14 cellular contexts compared by ENCODE assay signal in genomic region chr17:1047177-1047885, GRCh38. TPM values are rescaled to one million over a fixed set of nuclear protein-coding genes. Genes with fewer than 3 reads are reported as not detected.
DNase-seq lines count a peak whose midpoint lies in the region; ATAC-seq, FAIRE-seq and TF ChIP-seq lines count a peak whose summit lies in the region.
"Had no signal": no experiment of that assay in that cellular context is flagged by ENCODE, and none has a peak within 500 bp of the region (broad histone marks: within the 10 kb centered on the region; RNA-seq: fewer than 3 reads in every experiment).

No MANE protein-coding gene starts in this region.

- H3K27me3 ChIP-seq in stomach smooth muscle (ENCODE audit: control insufficient read depth in 1 of 2, insufficient read depth in 2 of 2, low read length in 2 of 2) (no peaks in the 10 kb centered on the region), foreskin keratinocyte (no peaks in the 10 kb centered on the region)
- H3K27me3 ChIP-seq: Peyer's patch had no signal

- TF ChIP-seq CTCF in choroid plexus epithelial cell (conservative IDR thresholded peaks at IDR 0.05; ENCODE audit: low read depth, low read length) (no peak), foreskin keratinocyte (conservative IDR thresholded peaks at IDR 0.05) (no peak)

- peak overlapping the region; percentile 78 for H3K27ac ChIP-seq in stomach smooth muscle (ENCODE audit: low read length)
- H3K27ac ChIP-seq in foreskin keratinocyte, result no peak overlapping the region

- FAIRE-seq in GM12891 (lab: Jason Lieb, UNC), result no peak
- FAIRE-seq: TTC549 had no signal

- H3K9ac ChIP-seq in stomach smooth muscle (ENCODE audit: low read length in 2 of 2), result peak overlapping the region in 1 of 2 donors; percentile 35

- ATAC-seq in foreskin keratinocyte, result no peak
- no peak for ATAC-seq in GM19351 (IDR thresholded peaks at IDR 0.05; ENCODE audit: unreplicated experiment)
- ATAC-seq: naive thymus-derived CD8-positive, alpha-beta T cell; stimulated activated naive CD8-positive, alpha-beta T cell treated with anti-CD3 and anti-CD28 coated beads, Interleukin-15, Interleukin-2, amounts not matched to agents 100 U/mL and 50 U/mL, for 24 hours had no signal

- H3K9me3 ChIP-seq in stomach smooth muscle (ENCODE audit: control insufficient read depth in 2 of 2, low read length in 2 of 2), result no peaks in the 10 kb centered on the region
- H3K9me3 ChIP-seq: Peyer's patch had no signal

- H3K36me3 ChIP-seq in stomach smooth muscle (ENCODE audit: control insufficient read depth in 2 of 2, insufficient read depth in 2 of 2, low read length in 2 of 2), result peaks cover 8 to 13% of the 10 kb centered on the region in 2 donors

- H3K4me1 ChIP-seq in stomach smooth muscle (ENCODE audit: control insufficient read depth, insufficient read depth, low read length), result peaks cover 26% of the 10 kb centered on the region
- H3K4me1 ChIP-seq in foreskin keratinocyte, result no peaks in the 10 kb centered on the region

- DNase-seq in NCI-H1694 treated with DMSO at 0.1 percent for 48 hours (lab: John Stamatoyannopoulos, UW) (peak; percentile 87), choroid plexus epithelial cell (ENCODE audit: low read depth) (peak; percentile 24), kidney glomerular epithelial cell (lab: John Stamatoyannopoulos, UW) (peak; percentile 37), foreskin keratinocyte (no peak), GM12891 (ENCODE audit: insufficient read length, low spot score) (no peak)
- no peak for DNase-seq in activated naive CD4-positive, alpha-beta T cell treated with Interleukin-2 at 50 U/mL for 16 hours
- DNase-seq: activated T-cell treated with anti-CD3 and anti-CD28 coated beads for 4 hours; NCI-H2081; Peyer's patch; stimulated activated naive CD8-positive, alpha-beta T cell treated with anti-CD3 and anti-CD28 coated beads, Interleukin-15, Interleukin-2, amounts not matched to agents 100 U/mL and 50 U/mL, for 24 hours had no signal

- TF ChIP-seq POLR2A in GM12891 (IDR thresholded peaks at IDR 0.05; ENCODE audit: low read depth, low read length), result no peak

- H3K4me3 ChIP-seq in choroid plexus epithelial cell (ENCODE audit: low read depth, low read length) (no peak overlapping the region), stomach smooth muscle (ENCODE audit: low read length in 2 of 2) (peak overlapping the region in 1 of 2 donors; percentile 52)
- H3K4me3 ChIP-seq: Peyer's patch had no signal

TF ChIP-seq in GM12891, 5 proteins besides CTCF, POLR2A, EP300 and RAD21:
- TF ChIP-seq SPI1 (IDR thresholded peaks at IDR 0.05; ENCODE audit: low read depth, low read length) (no peak), POU2F2 (IDR thresholded peaks at IDR 0.05; ENCODE audit: low read depth, low read length) (no peak), PAX5 (IDR thresholded peaks at IDR 0.05; ENCODE audit: insufficient read depth, low read length, severe bottlenecking) (no peak), POLR2AphosphoS5 (IDR thresholded peaks at IDR 0.05; ENCODE audit: low read depth, low read length) (no peak), TAF1 (IDR thresholded peaks at IDR 0.05; ENCODE audit: low read depth, low read length) (no peak)

RNA-seq across cellular contexts. Expression of gene TIMM22, which starts 50.4 kb away (rescaled TPM):
- 16.4 and 17.6 TPM in 2 replicates for total RNA-seq in foreskin keratinocyte
- 20.6 and 20.7 TPM in 2 replicates for polyA plus RNA-seq in foreskin keratinocyte
- polyA plus RNA-seq in GM12891 (2012; ENCODE audit: low read depth, missing spikeins), result 7.0 TPM

Comparison
In these comparisons a context has a peak if more than half of its experiments do, and no peak if none do; other contexts are left out.
1. DNase-seq: peak in NCI-H1694 treated with DMSO at 0.1 percent for 48 hours (single experiment), choroid plexus epithelial cell (single experiment) and kidney glomerular epithelial cell (single experiment); none in foreskin keratinocyte (0 of 2), GM12891 (single experiment) and activated naive CD4-positive, alpha-beta T cell treated with Interleukin-2 at 50 U/mL for 16 hours (single experiment).